ENCODE assay signal across 18 cellular contexts in genomic region chr10:127309609-127310008, GRCh38.
DNase-seq lines count a peak whose midpoint lies in the region; ATAC-seq and TF ChIP-seq lines count a peak whose summit lies in the region.
"Had no signal": no experiment of that assay in that cellular context is flagged by ENCODE, and none has a peak within 500 bp of the region (broad histone marks: within the 10 kb centered on the region; RNA-seq: fewer than 3 reads in every experiment).

No MANE protein-coding gene starts in this region.

- H3K9me3 ChIP-seq in SK-N-SH: no peaks in the 10 kb centered on the region
- no peaks in the 10 kb centered on the region for H3K9me3 ChIP-seq in adipocyte (ENCODE audit: control insufficient read depth, low read length)
- H3K9me3 ChIP-seq in stomach: no peaks in the 10 kb centered on the region
- H3K9me3 ChIP-seq: BLaER1 treated with 17β-estradiol and CSF1 and Interleukin-3, amounts not matched to agents 10 nM and 100 nM; Peyer's patch had no signal

- intact Hi-C loops in stomach (cut with DNase I; ENCODE audit: low total_unique reads): no loop called here

- H3K27me3 Mint-ChIP-seq in endothelial cell (ENCODE audit: unreplicated experiment): peaks cover 4% of the 10 kb centered on the region

- peaks cover 18% of the 10 kb centered on the region for H3K36me3 Mint-ChIP-seq in endothelial cell (ENCODE audit: low read depth, unreplicated experiment)
- H3K36me3 Mint-ChIP-seq: CD8-positive, alpha-beta T cell had no signal

- DNase-seq in SK-N-SH (no peak), adipocyte (ENCODE audit: low read depth) (peak; percentile 13), fibroblast of mammary gland (ENCODE audit: low read depth) (peak; percentile 60), renal cortical epithelial cell (ENCODE audit: low read depth) (peak; percentile 40), stomach (no peak), endothelial cell (ENCODE audit: low spot score) (no peak)
- DNase-seq in activated effector memory CD4-positive, alpha-beta T cell treated with anti-CD3 and anti-CD28 coated beads, Interleukin-2, amount 50 U/mL, for 16 hours: no peak
- DNase-seq: CD8-positive, alpha-beta T cell; DMS53; KBM-7; NCI-H1105 treated with DMSO at 0.1 percent for 48 hours; NCI-H1694; NK-92 treated with Interleukin-12 subunit alpha and Interleukin-12 subunit beta, amount 100 ng/mL, for 24 hours; Peyer's patch had no signal

- no peak overlapping the region for H3K27ac Mint-ChIP-seq in endothelial cell (ENCODE audit: unreplicated experiment)
- H3K27ac Mint-ChIP-seq: CD8-positive, alpha-beta T cell had no signal

- TF ChIP-seq EP300 in SK-N-SH (IDR thresholded peaks at IDR 0.05; ENCODE audit: borderline replicate concordance in 1 of 2, low read depth in 1 of 2, low read length in 1 of 2) (no peak), stomach (IDR thresholded peaks at IDR 0.05) (no peak)

- POLR2A ChIA-PET in SK-N-SH (lab: Yijun Ruan, JAX): no interaction called here

- H3K27ac ChIP-seq in SK-N-SH (ENCODE audit: low read depth in 2 of 2, low read length in 1 of 2): no peak overlapping the region
- no peak overlapping the region for H3K27ac ChIP-seq in stomach
- H3K27ac ChIP-seq: 22Rv1; BLaER1 treated with 17β-estradiol and CSF1 and Interleukin-3, amounts not matched to agents 10 nM and 100 nM; Peyer's patch had no signal

- TF ChIP-seq CTCF in SK-N-SH (IDR thresholded peaks at IDR 0.05) (no peak), fibroblast of mammary gland (conservative IDR thresholded peaks at IDR 0.05; ENCODE audit: control insufficient read depth, insufficient read depth, low read depth, low read length) (no peak), stomach (IDR thresholded peaks at IDR 0.05) (no peak), endothelial cell (IDR thresholded peaks at IDR 0.05; ENCODE audit: unreplicated experiment) (no peak)

- H3K27me3 ChIP-seq in SK-N-SH (ENCODE audit: insufficient read depth) (no peaks in the 10 kb centered on the region), adipocyte (replicated peaks; ENCODE audit: control insufficient read depth, insufficient read depth, low read length) (no peaks in the 10 kb centered on the region), stomach (no peaks in the 10 kb centered on the region)
- H3K27me3 ChIP-seq: BLaER1 treated with 17β-estradiol and CSF1 and Interleukin-3, amounts not matched to agents 10 nM and 100 nM; Peyer's patch had no signal

- H3K79me2 ChIP-seq in SK-N-SH (ENCODE audit: insufficient read depth): no peaks in the 10 kb centered on the region

- H3K4me1 ChIP-seq in SK-N-SH (ENCODE audit: control insufficient read depth in 1 of 2, insufficient read depth in 2 of 2, low read depth in 1 of 2, low read length in 1 of 2) (no peaks in the 10 kb centered on the region), adipocyte (ENCODE audit: control insufficient read depth, insufficient read depth, low read length) (no peaks in the 10 kb centered on the region), stomach (peaks cover 0 to 19% (median 3%) of the 10 kb centered on the region in 4 donors)
- H3K4me1 ChIP-seq: BLaER1 treated with 17β-estradiol and CSF1 and Interleukin-3, amounts not matched to agents 10 nM and 100 nM; Peyer's patch had no signal

- H3K4me3 Mint-ChIP-seq in endothelial cell (ENCODE audit: unreplicated experiment): no peak overlapping the region
- H3K4me3 Mint-ChIP-seq: CD8-positive, alpha-beta T cell had no signal

- H3K9me2 ChIP-seq in SK-N-SH: no peaks in the 10 kb centered on the region

- H3K4me2 ChIP-seq in SK-N-SH: no peak overlapping the region
- H3K4me2 ChIP-seq: BLaER1 treated with 17β-estradiol and CSF1 and Interleukin-3, amounts not matched to agents 10 nM and 100 nM had no signal

- H3F3A ChIP-seq in SK-N-SH (replicated peaks; ENCODE audit: insufficient read depth): no peaks in the 10 kb centered on the region

- 86% methylated on average over 2 of the region's 2 CpGs for WGBS in SK-N-SH (ENCODE audit: low lambda C conversion rate)
- WGBS in stomach, 5 donors: 85 to 95% (median 90%) methylated on average over 2 of the region's 2 CpGs

- H2AFZ ChIP-seq in SK-N-SH (ENCODE audit: low read depth): no peak overlapping the region

- H3K9me3 Mint-ChIP-seq in endothelial cell (ENCODE audit: unreplicated experiment): no peaks in the 10 kb centered on the region
- H3K9me3 Mint-ChIP-seq: CD8-positive, alpha-beta T cell had no signal

- CTCF ChIA-PET in SK-N-SH (lab: Yijun Ruan, JAX): no interaction called here

- TF ChIP-seq POLR2A in stomach (IDR thresholded peaks at IDR 0.05): no peak

- H3K36me3 ChIP-seq in SK-N-SH (replicated peaks in 1 of 2; ENCODE audit: control insufficient read depth in 1 of 2, insufficient read depth in 2 of 2, low read length in 1 of 2): no peaks in the 10 kb centered on the region
- no peaks in the 10 kb centered on the region for H3K36me3 ChIP-seq in adipocyte (ENCODE audit: control insufficient read depth, insufficient read depth, low read length, severe bottlenecking)
- no peaks in the 10 kb centered on the region for H3K36me3 ChIP-seq in stomach
- H3K36me3 ChIP-seq: BLaER1 treated with 17β-estradiol and CSF1 and Interleukin-3, amounts not matched to agents 10 nM and 100 nM; Peyer's patch had no signal

- TF ChIP-seq RAD21 in SK-N-SH (IDR thresholded peaks at IDR 0.05; ENCODE audit: low read length): no peak

- H3K4me3 ChIP-seq in SK-N-SH (ENCODE audit: low read depth in 2 of 2, low read length in 1 of 2) (no peak overlapping the region), adipocyte (ENCODE audit: low read length) (no peak overlapping the region), fibroblast of mammary gland (ENCODE audit: control insufficient read depth, low read depth, low read length) (no peak overlapping the region), stomach (no peak overlapping the region)
- H3K4me3 ChIP-seq: BLaER1 treated with 17β-estradiol and CSF1 and Interleukin-3, amounts not matched to agents 10 nM and 100 nM; Peyer's patch had no signal

- peak; percentile 62 for ATAC-seq in SK-N-SH treated with all-trans-retinoic acid at 6 μM for 48 hours
- ATAC-seq: CD8-positive, alpha-beta T cell; Right ventricle myocardium inferior had no signal

- H3K4me1 Mint-ChIP-seq in endothelial cell (ENCODE audit: unreplicated experiment): peaks cover 29% of the 10 kb centered on the region

- no peak overlapping the region for H3K9ac ChIP-seq in SK-N-SH
- no peak overlapping the region for H3K9ac ChIP-seq in adipocyte (ENCODE audit: low read length)
- H3K9ac ChIP-seq: BLaER1 treated with 17β-estradiol and CSF1 and Interleukin-3, amounts not matched to agents 10 nM and 100 nM had no signal

- no peaks in the 10 kb centered on the region for H4K20me1 ChIP-seq in SK-N-SH (ENCODE audit: insufficient read depth)
- H4K20me1 ChIP-seq: BLaER1 treated with 17β-estradiol and CSF1 and Interleukin-3, amounts not matched to agents 10 nM and 100 nM had no signal

TF ChIP-seq in SK-N-SH treated with all-trans-retinoic acid at 6 μM for 48 hours, 23 proteins besides CTCF, POLR2A, EP300 and RAD21 (continues in another document):
- no peak for TF ChIP-seq CSRNP3 (CRISPR knock-in tag; IDR thresholded peaks at IDR 0.05)
- TF ChIP-seq ZNF565 (CRISPR knock-in tag; conservative IDR thresholded peaks at IDR 0.05; ENCODE audit: low read depth): no peak
- TF ChIP-seq BACH2 (CRISPR knock-in tag; IDR thresholded peaks at IDR 0.05; ENCODE audit: borderline replicate concordance): no peak

TF ChIP-seq in SK-N-SH, 30 proteins besides CTCF, POLR2A, EP300 and RAD21:
- TF ChIP-seq USF1 (IDR thresholded peaks at IDR 0.05; ENCODE audit: borderline replicate concordance, low read depth) (no peak), IRF3 (IDR thresholded peaks at IDR 0.05; ENCODE audit: low read depth, low read length) (no peak), YY1 (IDR thresholded peaks at IDR 0.05; ENCODE audit: low read depth) (no peak), TEAD4 (IDR thresholded peaks at IDR 0.05; ENCODE audit: borderline replicate concordance, insufficient read depth) (no peak), ZBTB33 (IDR thresholded peaks at IDR 0.05; ENCODE audit: borderline replicate concordance, low read depth) (no peak)
TF ChIP-seq in SK-N-SH: peak in this region for 0.

Comparison
In these comparisons a context has a peak if more than half of its experiments do, and no peak if none do; other contexts are left out.
1. DNase-seq: peak in adipocyte (single experiment), fibroblast of mammary gland (single experiment) and renal cortical epithelial cell (single experiment); none in SK-N-SH (single experiment), activated effector memory CD4-positive, alpha-beta T cell treated with anti-CD3 and anti-CD28 coated beads, Interleukin-2, amount 50 U/mL, for 16 hours (single experiment), stomach (single experiment) and endothelial cell (single experiment).